ENCODE assay signal across 28 cellular contexts in genomic region chr16:86773339-86773715, GRCh38.
DNase-seq lines count a peak whose midpoint lies in the region; ATAC-seq and TF ChIP-seq lines count a peak whose summit lies in the region.
"Had no signal": no experiment of that assay in that cellular context is flagged by ENCODE, and none has a peak within 500 bp of the region (broad histone marks: within the 10 kb centered on the region; RNA-seq: fewer than 3 reads in every experiment).

No MANE protein-coding gene starts in this region.

- intact Hi-C loops in left ventricle myocardium superior (cut with micrococcal nuclease) (no loop called here), Right ventricle myocardium superior (cut with DNase I) (no loop called here), sciatic nerve (cut with DNase I) (no loop called here), CD14-positive monocyte (cut with micrococcal nuclease) (no loop called here)

- H3K9me3 ChIP-seq in endodermal cell (ENCODE audit: control insufficient read depth, low read length) (no peaks in the 10 kb centered on the region), BE2C (no peaks in the 10 kb centered on the region)
- H3K9me3 ChIP-seq: A549, suprapubic skin had no signal

- H3K9me3 Mint-ChIP-seq in endodermal cell (no peaks in the 10 kb centered on the region), CD14-positive monocyte (peaks cover 0 to 3% (median 0%) of the 10 kb centered on the region in 7 donors)
- H3K9me3 Mint-ChIP-seq: CD8-positive, alpha-beta T cell; T-cell had no signal

- in situ Hi-C loops in ACHN (cut with HindIII; ENCODE audit: low pct_ligation_motif_present, low pct_unique_long_range_greater_than_20kb, low sequenced_read_pairs), result no loop called here

- H3K4me1 ChIP-seq in endodermal cell (ENCODE audit: control insufficient read depth, insufficient read depth, low read length) (no peaks in the 10 kb centered on the region), BE2C (no peaks in the 10 kb centered on the region)
- H3K4me1 ChIP-seq: suprapubic skin had no signal

- no peak overlapping the region for H3K27ac ChIP-seq in endodermal cell (ENCODE audit: low read depth, low read length)
- H3K27ac ChIP-seq: A549, suprapubic skin had no signal

- DNase-seq in left ventricle myocardium superior, result peak; percentile 55
- DNase-seq in Right ventricle myocardium superior, result no peak
- DNase-seq in endodermal cell, result peak; percentile 53
- no peak for DNase-seq in sciatic nerve (ENCODE audit: low spot score)
- DNase-seq in ACHN, result no peak
- DNase-seq in BE2C, result no peak
- no peak for DNase-seq in CD14-positive monocyte (ENCODE audit: low spot score)
- DNase-seq: activated CD4-positive, alpha-beta T cell treated with anti-CD3 and anti-CD28 coated beads for 48 hours; activated CD8-positive, alpha-beta memory T cell treated with anti-CD3 and anti-CD28 coated beads for 24 hours; activated effector memory CD4-positive, alpha-beta T cell treated with Interleukin-2 at 50 U/mL for 16 hours; activated T-cell treated with anti-CD3 and anti-CD28 coated beads for 4 hours; CD8-positive, alpha-beta T cell; cortex of kidney; effector memory CD4-positive, alpha-beta T cell; left colon; NCI-H1092; NCI-H1694 treated with DMSO at 0.1 percent for 48 hours; NCI-H446; NCI-H774; stimulated activated naive CD4-positive, alpha-beta T cell treated with Interleukin-2 at 50 U/mL for 16 hours; T-cell had no signal

- H3K36me3 Mint-ChIP-seq in endodermal cell (ENCODE audit: low read depth) (no peaks in the 10 kb centered on the region), CD14-positive monocyte (no peaks in the 10 kb centered on the region)
- H3K36me3 Mint-ChIP-seq: activated naive CD8-positive, alpha-beta T cell; CD8-positive, alpha-beta T cell; T-cell had no signal

- H3K4me3 ChIP-seq in endodermal cell (ENCODE audit: low read length) (no peak overlapping the region), BE2C (ENCODE audit: low read depth, low read length) (no peak overlapping the region)
- H3K4me3 ChIP-seq: A549, suprapubic skin had no signal

- H3K4me1 Mint-ChIP-seq in endodermal cell (peaks cover 14% of the 10 kb centered on the region), CD14-positive monocyte (no peaks in the 10 kb centered on the region)
- H3K4me1 Mint-ChIP-seq: T-cell had no signal

- 70 to 81% methylated on average over 2 to 4 of the region's 4 CpGs for WGBS in endodermal cell (ENCODE audit: insufficient coverage in 1 of 2, insufficient read length in 1 of 2), 2 experiments

- ATAC-seq in left ventricle myocardium superior, result peak; percentile 72
- ATAC-seq in Right ventricle myocardium superior (ENCODE audit: poor library complexity), result no peak
- ATAC-seq in sciatic nerve, result peak; percentile 32
- no peak for ATAC-seq in HG03095 (IDR thresholded peaks at IDR 0.05; ENCODE audit: unreplicated experiment)
- ATAC-seq: A549; CD8-positive, alpha-beta T cell; HCT116; left colon; Panc1; T-cell had no signal

- no peak for TF ChIP-seq CTCF in endodermal cell (conservative IDR thresholded peaks at IDR 0.05)
- no peak for TF ChIP-seq CTCF in BE2C (IDR thresholded peaks at IDR 0.05; ENCODE audit: low read depth, low read length)
- TF ChIP-seq CTCF in CD14-positive monocyte (IDR thresholded peaks at IDR 0.05), result no peak

- no peak overlapping the region for H3K9ac ChIP-seq in endodermal cell (ENCODE audit: extremely low read depth, low read length, poor library complexity, severe bottlenecking)

- H3K4me3 Mint-ChIP-seq in endodermal cell, result no peak overlapping the region
- H3K4me3 Mint-ChIP-seq in CD14-positive monocyte, result no peak overlapping the region
- H3K4me3 Mint-ChIP-seq: activated naive CD8-positive, alpha-beta T cell; CD8-positive, alpha-beta T cell; T-cell had no signal

- H3K36me3 ChIP-seq in endodermal cell (ENCODE audit: control insufficient read depth, insufficient read depth, low read length), result no peaks in the 10 kb centered on the region
- H3K36me3 ChIP-seq in BE2C, result no peaks in the 10 kb centered on the region
- H3K36me3 ChIP-seq: suprapubic skin had no signal

- peaks cover 15% of the 10 kb centered on the region for H3K27me3 Mint-ChIP-seq in endodermal cell (ENCODE audit: insufficient read depth)
- peaks cover 7 to 19% (median 17%) of the 10 kb centered on the region in 3 donors for H3K27me3 Mint-ChIP-seq in CD14-positive monocyte (ENCODE audit: low read depth in 3 of 3)

- H3K27me3 ChIP-seq in endodermal cell (ENCODE audit: control insufficient read depth, insufficient read depth, low read length, poor library complexity, severe bottlenecking), result no peaks in the 10 kb centered on the region
- H3K27me3 ChIP-seq in BE2C, result peaks cover 23% of the 10 kb centered on the region

- H3K27ac Mint-ChIP-seq in endodermal cell (no peak overlapping the region), CD14-positive monocyte (no peak overlapping the region)
- H3K27ac Mint-ChIP-seq: activated naive CD8-positive, alpha-beta T cell; CD8-positive, alpha-beta T cell; progenitor cell of endocrine pancreas; T-cell had no signal

Comparison
In these comparisons a context has a peak if more than half of its experiments do, and no peak if none do; other contexts are left out.
1. ATAC-seq: peak in left ventricle myocardium superior (single experiment) and sciatic nerve (single experiment); none in Right ventricle myocardium superior (single experiment) and HG03095 (single experiment).
2. DNase-seq: peak in left ventricle myocardium superior (single experiment) and endodermal cell (single experiment); none in Right ventricle myocardium superior (single experiment), sciatic nerve (single experiment), ACHN (single experiment), BE2C (single experiment) and CD14-positive monocyte (single experiment).